ENCODE assay signal across 19 cellular contexts in the genomic region with DNA sequence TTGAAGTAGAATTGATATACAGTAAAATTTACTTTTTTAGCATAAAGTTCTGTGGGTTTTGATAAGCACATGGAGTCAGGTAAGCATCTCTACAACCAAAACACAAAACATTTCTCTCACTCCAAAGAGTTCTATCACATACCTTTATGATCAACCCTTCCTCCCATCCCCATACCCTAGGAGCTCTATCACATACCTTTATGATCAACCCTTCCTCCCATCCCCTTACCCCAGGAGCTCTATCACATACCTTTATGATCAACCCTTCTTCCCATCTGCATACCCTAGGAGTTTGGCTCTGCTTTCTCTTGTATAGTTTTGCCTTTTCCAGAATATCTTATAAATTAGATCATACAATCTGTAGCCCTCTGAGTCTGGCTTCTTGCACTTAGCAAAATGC.
DNase-seq lines count a peak whose midpoint lies in the region; ATAC-seq, FAIRE-seq and TF ChIP-seq lines count a peak whose summit lies in the region.
"Had no signal": no experiment of that assay in that cellular context is flagged by ENCODE, and none has a peak within 500 bp of the region (broad histone marks: within the 10 kb centered on the region; RNA-seq: fewer than 3 reads in every experiment).

No MANE protein-coding gene starts in this region.

- H4K8ac ChIP-seq in H1 (ENCODE audit: extremely low read depth, insufficient read depth, low read length), result no peak overlapping the region

- H3K4me1 ChIP-seq in H1 (replicated peaks in 1 of 4; ENCODE audit: control insufficient read depth in 3 of 4, insufficient read depth in 4 of 4, low read length in 3 of 4) (no peaks in the 10 kb centered on the region; a peak in 1 of 7 replicates), lower lobe of right lung (no peaks in the 10 kb centered on the region)
- H3K4me1 ChIP-seq: BLaER1, HAP-1 had no signal

- no peaks in the 10 kb centered on the region for H3K79me2 ChIP-seq in H1 (ENCODE audit: control insufficient read depth in 1 of 2, insufficient read depth in 2 of 2, low read length in 2 of 2)

- H3K23me2 ChIP-seq in H1 (ENCODE audit: low read depth, low read length), result no peaks in the 10 kb centered on the region

- H2BK120ac ChIP-seq in H1 (replicated peaks; ENCODE audit: low read depth, low read length), result no peak overlapping the region

- no peak overlapping the region for H2BK5ac ChIP-seq in H1 (ENCODE audit: low read depth, low read length)

- no peak overlapping the region for H2AFZ ChIP-seq in H1 (ENCODE audit: low read length)
- H2AFZ ChIP-seq: GM23248 had no signal

- H3K14ac ChIP-seq in H1 (ENCODE audit: insufficient read length), result no peak overlapping the region

- peak; percentile 46 to 72 for ATAC-seq in lower lobe of right lung

- H3K79me1 ChIP-seq in H1 (ENCODE audit: low read depth, low read length), result no peaks in the 10 kb centered on the region

- H4K20me1 ChIP-seq in H1 (replicated peaks in 1 of 2; ENCODE audit: control insufficient read depth in 1 of 2, insufficient read depth in 2 of 2, low read length in 2 of 2), result no peaks in the 10 kb centered on the region
- H4K20me1 ChIP-seq: BLaER1 had no signal

- no peak overlapping the region for H3K9ac ChIP-seq in H1 (replicated peaks in 1 of 4; ENCODE audit: extremely low read depth in 1 of 4, low read depth in 3 of 4, low read length in 3 of 4)
- H3K9ac ChIP-seq: BLaER1, GM23248 had no signal

- no peaks in the 10 kb centered on the region for H3K27me3 ChIP-seq in H1 (replicated peaks in 1 of 4; ENCODE audit: control insufficient read depth in 3 of 4, extremely low read depth in 1 of 4, insufficient read depth in 3 of 4, low read length in 3 of 4)
- H3K27me3 ChIP-seq in lower lobe of right lung (ENCODE audit: low read depth), result no peaks in the 10 kb centered on the region
- H3K27me3 ChIP-seq: BLaER1 had no signal

- CTCF ChIA-PET in H1 (lab: Charles Lee; ENCODE audit: partially characterized antibody), result interaction anchor here (1.1 kb wide), 1 partner anchor 10 kb away, joined by 3 read pairs; no protein-coding TSS in a partner anchor

- no peak overlapping the region for H2AK5ac ChIP-seq in H1 (ENCODE audit: low read depth, low read length)

- H3K36me3 ChIP-seq in H1 (ENCODE audit: control insufficient read depth in 2 of 4, insufficient read depth in 4 of 4, low read length in 3 of 4) (no peaks in the 10 kb centered on the region), lower lobe of right lung (no peaks in the 10 kb centered on the region)
- H3K36me3 ChIP-seq: BLaER1, HAP-1 had no signal

- H3K4ac ChIP-seq in H1 (replicated peaks; ENCODE audit: insufficient read length, low read depth, low read length), result no peak overlapping the region

- H3K56ac ChIP-seq in H1 (replicated peaks; ENCODE audit: insufficient read length, low read depth, low read length), result no peak overlapping the region

- no peak overlapping the region for H2BK20ac ChIP-seq in H1 (ENCODE audit: low read length)

- H3K27ac ChIP-seq in H1 (ENCODE audit: low read depth, low read length) (no peak overlapping the region), lower lobe of right lung (no peak overlapping the region)
- H3K27ac ChIP-seq: 22Rv1, BLaER1, GM23248 had no signal

- TF ChIP-seq EP300 in H1 (IDR thresholded peaks at IDR 0.05; ENCODE audit: borderline replicate concordance in 1 of 2, low read depth in 2 of 2, low read length in 2 of 2), result no peak

- FAIRE-seq in GM12892 (lab: Jason Lieb, UNC) (peak; percentile 72), H1 (lab: Jason Lieb, UNC) (peak; percentile 70)
- FAIRE-seq: A204.1, D721Med, GM19239 had no signal

- POLR2A ChIA-PET in H1 (lab: Charles Lee; ENCODE audit: partially characterized antibody), result no interaction called here

- H3K4me3 ChIP-seq in H1 (ENCODE audit: extremely low read depth in 1 of 4, insufficient read depth in 2 of 4, low read depth in 3 of 4, low read length in 4 of 4) (no peak overlapping the region), lower lobe of right lung (no peak overlapping the region)
- H3K4me3 ChIP-seq: BLaER1, GM23248, HAP-1 had no signal

- no peak overlapping the region for H2BK15ac ChIP-seq in H1 (ENCODE audit: low read length)

- TF ChIP-seq CTCF in H1 (IDR thresholded peaks at IDR 0.05; ENCODE audit: control extremely low read depth in 1 of 3, insufficient read depth in 1 of 3, low read depth in 1 of 3, low read length in 3 of 3) (no peak), lower lobe of right lung (IDR thresholded peaks at IDR 0.05) (no peak)

- DNase-seq in GM12892 (ENCODE audit: insufficient read length) (no peak), H1 (ENCODE audit: low read depth in 1 of 2, low spot score in 2 of 2) (no peak), lower lobe of right lung (no peak), hepatic stellate cell (ENCODE audit: low spot score) (no peak), SIG-M5 treated with dmso at 0.1 percent for 504 hours (lab: John Stamatoyannopoulos, UW; ENCODE audit: unreplicated experiment) (no peak), SW 1271 (lab: John Stamatoyannopoulos, UW) (no peak)
- DNase-seq: CD4-positive, alpha-beta T cell; CD8-positive, alpha-beta memory T cell; DMS 273 treated with DMSO at 0.1 percent for 48 hours; DMS79 treated with DMSO at 0.1 percent for 48 hours; GF-D8; GM23248; HFFc6 had no signal

- no peak overlapping the region for H4K91ac ChIP-seq in H1 (replicated peaks; ENCODE audit: insufficient read length, low read length)

- no peak overlapping the region for H3K23ac ChIP-seq in H1 (ENCODE audit: insufficient read length)

- TF ChIP-seq POLR2A in GM12892 (IDR thresholded peaks at IDR 0.05; ENCODE audit: low read depth, low read length) (no peak), H1 (IDR thresholded peaks at IDR 0.05; ENCODE audit: control extremely low read depth in 1 of 2, low read depth in 2 of 2, low read length in 2 of 2) (no peak)

- H3K18ac ChIP-seq in H1 (ENCODE audit: extremely low read depth, low read length), result no peak overlapping the region

- TF ChIP-seq RAD21 in H1 (IDR thresholded peaks at IDR 0.05 in 1 of 2, conservative IDR thresholded peaks at IDR 0.05 in 1 of 2; ENCODE audit: low read depth in 2 of 2, low read length in 2 of 2), result no peak

- intact Hi-C loops in lower lobe of right lung (cut with DNase I), result no loop called here

- no peak overlapping the region for H4K5ac ChIP-seq in H1 (ENCODE audit: insufficient read length, low read depth, low read length)

- H2BK12ac ChIP-seq in H1 (ENCODE audit: low read depth, low read length), result no peak overlapping the region

- H3K4me2 ChIP-seq in H1 (ENCODE audit: insufficient read depth in 1 of 2, low read depth in 2 of 2, low read length in 2 of 2), result no peak overlapping the region
- H3K4me2 ChIP-seq: BLaER1 had no signal

- H3K9me3 ChIP-seq in H1 (ENCODE audit: insufficient read depth in 2 of 2, low read depth in 1 of 2, low read length in 1 of 2), result no peaks in the 10 kb centered on the region
- H3K9me3 ChIP-seq in lower lobe of right lung, result no peaks in the 10 kb centered on the region
- H3K9me3 ChIP-seq: BLaER1, HAP-1 had no signal
